In genomic region chr10:101261702-101262101, GRCh38 we compare ENCODE assay signal across 1 cellular context.
TF ChIP-seq lines count a peak whose summit lies in the region.

No MANE protein-coding gene starts in this region.

TF ChIP-seq in H1, 55 proteins besides CTCF, POLR2A, EP300 and RAD21 (continued from another document):
- TF ChIP-seq TBP (IDR thresholded peaks at IDR 0.05; ENCODE audit: low read depth, low read length) (no peak), RNF2 (IDR thresholded peaks at IDR 0.05; ENCODE audit: borderline replicate concordance, low read depth, low read length, missing control alignments, poor library complexity, severe bottlenecking) (no peak), TAF1 (IDR thresholded peaks at IDR 0.05; ENCODE audit: low read depth, low read length) (no peak), SUZ12 (IDR thresholded peaks at IDR 0.05; ENCODE audit: low read length) (no peak; the same call in 1 of the 2 replicates)
TF ChIP-seq in H1: peak in this region for 0.
